10 cellular contexts compared by ENCODE assay signal in genomic region chr2:173247156-173247555, GRCh38.
"Had no signal": no experiment of that assay in that cellular context is flagged by ENCODE, and none has a peak within 500 bp of the region (broad histone marks: within the 10 kb centered on the region; RNA-seq: fewer than 3 reads in every experiment).

No MANE protein-coding gene starts in this region.

- H3K36me3 ChIP-seq: HAP-1 had no signal

- H2AFZ ChIP-seq: GM23248 had no signal

- DNase-seq: GM23248, GOT3, H7, H9, HCEC 1CT, HFFc6 had no signal

- H3K9ac ChIP-seq: GM23248 had no signal

- H3K9me3 ChIP-seq: HAP-1 had no signal

- H3K9me3 Mint-ChIP-seq: GM23338, H9, HFFc6 had no signal

- H3K27ac ChIP-seq: GM23248 had no signal

- H3K4me3 Mint-ChIP-seq: GM23338, H9, HFFc6 had no signal

- H3K4me3 ChIP-seq: GM23248, GM23338, HAP-1 had no signal

- FAIRE-seq: H54 had no signal

- ATAC-seq: GM23338, HCT116 had no signal

- H3K27ac Mint-ChIP-seq: GM23338, H9, HFFc6 had no signal

- H3K4me2 ChIP-seq: GM23338 had no signal
